ENCODE assay signal across 19 cellular contexts in genomic region chr4:15021946-15022345, GRCh38. TPM values are rescaled to one million over a fixed set of nuclear protein-coding genes. Genes with fewer than 3 reads are reported as not detected.
DNase-seq lines count a peak whose midpoint lies in the region; ATAC-seq and TF ChIP-seq lines count a peak whose summit lies in the region.
"Had no signal": no experiment of that assay in that cellular context is flagged by ENCODE, and none has a peak within 500 bp of the region (broad histone marks: within the 10 kb centered on the region; RNA-seq: fewer than 3 reads in every experiment).

No MANE protein-coding gene starts in this region.

- intact Hi-C loops in left lung (cut with DNase I) = no loop called here

- H3K9me3 ChIP-seq in thoracic aorta (no peaks in the 10 kb centered on the region), left lung (no peaks in the 10 kb centered on the region)
- H3K9me3 ChIP-seq: Caco-2 had no signal

- H3K4me3 ChIP-seq in thoracic aorta (peak overlapping the region; percentile 29), left lung (no peak overlapping the region)

- ATAC-seq in thoracic aorta (ENCODE audit: insufficient number of reproducible peaks, low FRiP score, low read depth) (no peak), left lung (no peak)
- ATAC-seq: activated naive CD4-positive, alpha-beta T cell treated with anti-CD3 and anti-CD28 coated beads, Interleukin-2, amount 50 U/mL, for 72 hours had no signal

- H3K4me3 Mint-ChIP-seq in HFFc6 (no peak overlapping the region), immature natural killer cell (no peak overlapping the region), progenitor cell of endocrine pancreas (ENCODE audit: low read depth) (no peak overlapping the region)
- H3K4me3 Mint-ChIP-seq: activated T-helper 1 cell treated with anti-CD3 and anti-CD28 coated beads, Interleukin-12 subunit alpha, Interleukin-12 subunit beta, Interleukin-2, Interleukin-4 antibody, amounts not matched to agents 30 ng/mL and 10 ng/mL and 1 ng/mL, durations not matched to agents 14 hours and 24 hours and 36 hours; H9 had no signal

- H3K4me1 Mint-ChIP-seq in HFFc6 (ENCODE audit: low read depth) (peaks cover 50% of the 10 kb centered on the region), immature natural killer cell (peaks cover 22 to 53% of the 10 kb centered on the region in 2 donors), progenitor cell of endocrine pancreas (ENCODE audit: low read depth) (no peaks in the 10 kb centered on the region)
- H3K4me1 Mint-ChIP-seq: H9 had no signal

- no peaks in the 10 kb centered on the region for H3K27me3 Mint-ChIP-seq in HFFc6 (ENCODE audit: insufficient read depth)
- H3K27me3 Mint-ChIP-seq in immature natural killer cell (ENCODE audit: low read depth in 3 of 3) = no peaks in the 10 kb centered on the region
- no peaks in the 10 kb centered on the region for H3K27me3 Mint-ChIP-seq in progenitor cell of endocrine pancreas

- H3K36me3 ChIP-seq in thoracic aorta (no peaks in the 10 kb centered on the region), left lung (peaks cover 0 to 26% of the 10 kb centered on the region in 2 donors)

- H3K27me3 ChIP-seq in thoracic aorta (replicated peaks; ENCODE audit: insufficient read depth) (no peaks in the 10 kb centered on the region), left lung (no peaks in the 10 kb centered on the region)

- peaks cover 61 to 65% of the 10 kb centered on the region in 2 donors for H3K4me1 ChIP-seq in thoracic aorta (ENCODE audit: control insufficient read depth in 1 of 2, low read depth in 2 of 2)
- H3K4me1 ChIP-seq in left lung = peaks cover 0 to 32% of the 10 kb centered on the region in 2 donors
- H3K4me1 ChIP-seq: Caco-2 had no signal

- H3K27ac Mint-ChIP-seq in HFFc6 = peak overlapping the region; percentile 40; the same call in 1 of the 2 replicates
- peak overlapping the region in 5 of 6 donors; percentile 18 to 56 (median 36) for H3K27ac Mint-ChIP-seq in immature natural killer cell
- H3K27ac Mint-ChIP-seq in progenitor cell of endocrine pancreas = no peak overlapping the region
- H3K27ac Mint-ChIP-seq: activated T-helper 1 cell treated with anti-CD3 and anti-CD28 coated beads, Interleukin-12 subunit alpha, Interleukin-12 subunit beta, Interleukin-2, Interleukin-4 antibody, amounts not matched to agents 30 ng/mL and 10 ng/mL and 1 ng/mL, durations not matched to agents 14 hours and 24 hours and 36 hours; H9 had no signal

- no peaks in the 10 kb centered on the region for H3K9me3 Mint-ChIP-seq in HFFc6
- no peaks in the 10 kb centered on the region for H3K9me3 Mint-ChIP-seq in immature natural killer cell
- H3K9me3 Mint-ChIP-seq in progenitor cell of endocrine pancreas (ENCODE audit: low read depth) = no peaks in the 10 kb centered on the region
- H3K9me3 Mint-ChIP-seq: activated T-helper 1 cell treated with anti-CD3 and anti-CD28 coated beads, Interleukin-12 subunit alpha, Interleukin-12 subunit beta, Interleukin-2, Interleukin-4 antibody, amounts not matched to agents 30 ng/mL and 10 ng/mL and 1 ng/mL, durations not matched to agents 14 hours and 24 hours and 36 hours; H9 had no signal

- H3K27ac ChIP-seq in thoracic aorta (peak overlapping the region; percentile 19 to 44), left lung (no peak overlapping the region)
- H3K27ac ChIP-seq: RWPE1 had no signal

- TF ChIP-seq CTCF in HFFc6 (IDR thresholded peaks at IDR 0.05) (no peak), thoracic aorta (IDR thresholded peaks at IDR 0.05) (no peak), left lung (IDR thresholded peaks at IDR 0.05) (no peak), progenitor cell of endocrine pancreas (IDR thresholded peaks at IDR 0.05; ENCODE audit: unreplicated experiment) (no peak)

- DNase-seq in HFFc6 (no peak), OCI-M1 (lab: John Stamatoyannopoulos, UW) (peak; percentile 45), immature natural killer cell (no peak), thoracic aorta (ENCODE audit: low spot score) (no peak), DMS53 (lab: John Stamatoyannopoulos, UW) (no peak), left lung (no peak), progenitor cell of endocrine pancreas (ENCODE audit: low spot score, unreplicated experiment) (no peak)
- DNase-seq: activated CD8-positive, alpha-beta memory T cell treated with anti-CD3 and anti-CD28 coated beads for 24 hours; Caco-2; H9; Kasumi-1; NCI-H1417; NCI-H2107; NCI-H510A; stimulated activated CD4-positive, alpha-beta T cell treated with anti-CD3 and anti-CD28 coated beads, Interleukin-4, amount 100 ng/mL, for 4 hours; T1000 had no signal

- H3K36me3 Mint-ChIP-seq in HFFc6 (ENCODE audit: low read depth) = peaks cover 37% of the 10 kb centered on the region
- peaks cover 8 to 36% (median 13%) of the 10 kb centered on the region in 3 donors for H3K36me3 Mint-ChIP-seq in immature natural killer cell
- no peaks in the 10 kb centered on the region for H3K36me3 Mint-ChIP-seq in progenitor cell of endocrine pancreas (ENCODE audit: insufficient read depth)

RNA-seq across cellular contexts. Expression of gene CPEB2, which starts 19.7 kb away (rescaled TPM):
- 10 to 100 TPM; 18.9 to 27.8 (median 22.8) TPM for total RNA-seq in HFFc6 (2021; fragmentation: NEBNext Ultra II Directional; extraction: Animal tissue kit (Norgen Biotek cat#: 25700))
- polyA plus RNA-seq in immature natural killer cell = 1 to 10 TPM in 2 of 3 donors, under 1 TPM in 1; 0.74 to 1.8 (median 1.4) TPM
- total RNA-seq in thoracic aorta = 10 to 100 TPM; 31.0 to 33.4 TPM
- total RNA-seq in left lung = 10 to 100 TPM; 25.2 to 27.7 TPM
- total RNA-seq in progenitor cell of endocrine pancreas = 3.5 and 4.6 TPM in 2 replicates

Comparison
In these comparisons a context has a peak if more than half of its experiments do, and no peak if none do; other contexts are left out.
1. H3K27ac ChIP-seq: peak in thoracic aorta (2 of 2); none in left lung (0 of 2).